1 cellular context compared by ENCODE assay signal in the genomic region with DNA sequence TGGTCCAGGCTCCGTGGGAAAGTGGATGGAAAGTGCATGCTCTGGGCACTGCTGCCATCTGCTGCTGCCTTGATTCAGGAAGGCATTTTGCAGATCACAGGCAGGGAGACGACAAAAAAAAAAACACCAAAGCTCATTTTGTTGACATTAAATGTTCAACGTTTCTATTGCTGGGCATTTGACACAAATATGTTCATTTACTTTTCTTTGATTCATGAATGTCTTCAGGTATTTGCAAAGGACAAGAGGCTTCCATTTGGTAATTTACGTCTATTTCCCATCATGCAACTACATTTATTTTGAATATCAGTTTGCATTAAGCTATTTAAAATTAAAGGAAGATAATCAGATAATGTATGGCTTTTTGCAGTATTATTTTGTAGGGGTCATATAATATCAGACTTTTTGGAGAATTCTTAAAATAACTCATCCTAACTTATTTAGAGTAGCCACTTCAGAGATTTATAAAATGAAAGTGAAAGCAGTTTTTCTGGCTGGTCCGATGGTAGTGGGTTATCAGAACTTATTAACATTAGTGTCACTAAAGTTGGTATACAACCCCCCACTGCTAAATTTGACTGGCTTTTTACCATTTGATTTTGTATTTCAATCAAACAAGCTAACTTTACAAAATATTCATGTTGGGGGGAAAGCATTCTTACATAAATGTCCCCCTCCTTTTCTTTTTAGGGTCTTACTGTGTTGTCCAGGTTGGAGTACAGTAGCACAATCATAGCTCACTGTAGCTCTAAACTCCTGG.
TF ChIP-seq lines count a peak whose summit lies in the region.

No MANE protein-coding gene starts in this region.

TF ChIP-seq in H1, 55 proteins besides CTCF, POLR2A, EP300 and RAD21:
- no peak for TF ChIP-seq CEBPB (IDR thresholded peaks at IDR 0.05; ENCODE audit: low read depth, low read length)
- 0 out of 2 replicates have a peak, but pooled peaks have one; percentile 18 for TF ChIP-seq JUND (IDR thresholded peaks at IDR 0.05; ENCODE audit: low read length)
- TF ChIP-seq POU5F1 (IDR thresholded peaks at IDR 0.05; ENCODE audit: low read depth, low read length) = no peak
- peak; percentile 75 for TF ChIP-seq KDM5A (IDR thresholded peaks at IDR 0.05; ENCODE audit: low read length)
- no peak for TF ChIP-seq GABPA (IDR thresholded peaks at IDR 0.05; ENCODE audit: borderline replicate concordance, insufficient read depth, low read length)
- no peak for TF ChIP-seq BACH1 (IDR thresholded peaks at IDR 0.05; ENCODE audit: low read length)
- peak; percentile 92 for TF ChIP-seq KDM1A (IDR thresholded peaks at IDR 0.05; ENCODE audit: borderline replicate concordance, low read length)
- no peak for TF ChIP-seq PHF8 (conservative IDR thresholded peaks at IDR 0.05; ENCODE audit: low read depth, low read length)
- no peak for TF ChIP-seq CTBP2 (IDR thresholded peaks at IDR 0.05; ENCODE audit: borderline replicate concordance, insufficient read depth, insufficient read length, low read length)
- no peak for TF ChIP-seq MAFK (IDR thresholded peaks at IDR 0.05; ENCODE audit: low read depth, low read length)
- TF ChIP-seq, protein P1, sequence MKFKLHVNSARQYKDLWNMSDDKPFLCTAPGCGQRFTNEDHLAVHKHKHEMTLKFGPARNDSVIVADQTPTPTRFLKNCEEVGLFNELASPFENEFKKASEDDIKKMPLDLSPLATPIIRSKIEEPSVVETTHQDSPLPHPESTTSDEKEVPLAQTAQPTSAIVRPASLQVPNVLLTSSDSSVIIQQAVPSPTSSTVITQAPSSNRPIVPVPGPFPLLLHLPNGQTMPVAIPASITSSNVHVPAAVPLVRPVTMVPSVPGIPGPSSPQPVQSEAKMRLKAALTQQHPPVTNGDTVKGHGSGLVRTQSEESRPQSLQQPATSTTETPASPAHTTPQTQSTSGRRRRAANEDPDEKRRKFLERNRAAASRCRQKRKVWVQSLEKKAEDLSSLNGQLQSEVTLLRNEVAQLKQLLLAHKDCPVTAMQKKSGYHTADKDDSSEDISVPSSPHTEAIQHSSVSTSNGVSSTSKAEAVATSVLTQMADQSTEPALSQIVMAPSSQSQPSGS (IDR thresholded peaks at IDR 0.05; ENCODE audit: low read length) = no peak
- TF ChIP-seq EZH2 (IDR thresholded peaks at IDR 0.05; ENCODE audit: low read depth, low read length, severe bottlenecking) = no peak
- TF ChIP-seq RNF2 (IDR thresholded peaks at IDR 0.05; ENCODE audit: borderline replicate concordance, low read depth, low read length, missing control alignments, poor library complexity, severe bottlenecking) = no peak
- no peak for TF ChIP-seq CBX8 (IDR thresholded peaks at IDR 0.05; ENCODE audit: borderline replicate concordance, low read depth, low read length)
- TF ChIP-seq GTF2F1 (IDR thresholded peaks at IDR 0.05; ENCODE audit: borderline replicate concordance, low read depth, low read length) = no peak
- no peak for TF ChIP-seq SRF (IDR thresholded peaks at IDR 0.05; ENCODE audit: low read depth, low read length)
- TF ChIP-seq, protein P2, sequence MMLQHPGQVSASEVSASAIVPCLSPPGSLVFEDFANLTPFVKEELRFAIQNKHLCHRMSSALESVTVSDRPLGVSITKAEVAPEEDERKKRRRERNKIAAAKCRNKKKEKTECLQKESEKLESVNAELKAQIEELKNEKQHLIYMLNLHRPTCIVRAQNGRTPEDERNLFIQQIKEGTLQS (IDR thresholded peaks at IDR 0.05; ENCODE audit: insufficient read depth, low read depth, low read length) = no peak
- no peak for TF ChIP-seq SP4 (IDR thresholded peaks at IDR 0.05; ENCODE audit: low read length)
- TF ChIP-seq BCL11A (IDR thresholded peaks at IDR 0.05; ENCODE audit: low read depth in 2 of 2, low read length in 2 of 2) = no peak
- TF ChIP-seq CHD2 (IDR thresholded peaks at IDR 0.05; ENCODE audit: low read length) = no peak
- no peak; a peak in 1 of 4 replicates for TF ChIP-seq HDAC2 (IDR thresholded peaks at IDR 0.05; ENCODE audit: borderline replicate concordance in 1 of 2, low read depth in 2 of 2, low read length in 2 of 2)
- no peak for TF ChIP-seq HDAC6 (IDR thresholded peaks at IDR 0.05; ENCODE audit: low read depth, low read length)
- no peak for TF ChIP-seq ZNF274 (IDR thresholded peaks at IDR 0.05; ENCODE audit: borderline replicate concordance, extremely low read depth, low read length)
- TF ChIP-seq CHD7 (IDR thresholded peaks at IDR 0.05; ENCODE audit: insufficient replicate concordance, low read length) = no peak
- no peak for TF ChIP-seq CBX5 (IDR thresholded peaks at IDR 0.05; ENCODE audit: low read depth, low read length)
- 0 out of 2 replicates have a peak, but pooled peaks have one; percentile 24 for TF ChIP-seq YY1 (IDR thresholded peaks at IDR 0.05; ENCODE audit: low read depth, low read length)
- no peak for TF ChIP-seq SIRT6 (IDR thresholded peaks at IDR 0.05; ENCODE audit: low read length)
- no peak for TF ChIP-seq FOSL1 (IDR thresholded peaks at IDR 0.05; ENCODE audit: insufficient read depth, low read depth, low read length)
- peak; percentile 52; the same call in 1 of the 2 replicates for TF ChIP-seq TEAD4 (IDR thresholded peaks at IDR 0.05; ENCODE audit: low read depth, low read length)
- TF ChIP-seq ASH2L (IDR thresholded peaks at IDR 0.05; ENCODE audit: low read length) = peak; percentile 100
- peak; percentile 24; the same call in 1 of the 2 replicates for TF ChIP-seq BRCA1 (IDR thresholded peaks at IDR 0.05; ENCODE audit: low read depth, low read length)
- no peak for TF ChIP-seq NRF1 (IDR thresholded peaks at IDR 0.05; ENCODE audit: low read depth, low read length)
- no peak for TF ChIP-seq NANOG (IDR thresholded peaks at IDR 0.05; ENCODE audit: insufficient read depth, low read depth, low read length, poor library complexity, severe bottlenecking)
- TF ChIP-seq EGR1 (IDR thresholded peaks at IDR 0.05; ENCODE audit: borderline replicate concordance, low read depth, low read length) = no peak
- TF ChIP-seq SAP30 (IDR thresholded peaks at IDR 0.05; ENCODE audit: insufficient read depth, insufficient replicate concordance, low read length) = no peak
- no peak for TF ChIP-seq USF2 (IDR thresholded peaks at IDR 0.05; ENCODE audit: low read length)
- no peak for TF ChIP-seq TAF1 (IDR thresholded peaks at IDR 0.05; ENCODE audit: low read depth, low read length)
- TF ChIP-seq RFX5 (IDR thresholded peaks at IDR 0.05; ENCODE audit: borderline replicate concordance, low read depth, low read length) = no peak
- 0 out of 2 replicates have a peak, but pooled peaks have one; percentile 27 for TF ChIP-seq MAX (IDR thresholded peaks at IDR 0.05)
- no peak; a peak in 1 of 4 replicates for TF ChIP-seq SIN3A (conservative IDR thresholded peaks at IDR 0.05 in 1 of 2, IDR thresholded peaks at IDR 0.05 in 1 of 2; ENCODE audit: low read depth in 1 of 2, low read length in 2 of 2)
- TF ChIP-seq JUN (IDR thresholded peaks at IDR 0.05; ENCODE audit: low read depth, low read length) = no peak
- TF ChIP-seq TAF7 (optimal IDR thresholded peaks at IDR 0.05; ENCODE audit: borderline replicate concordance, low read depth, low read length) = no peak
- TF ChIP-seq POLR2AphosphoS5 (IDR thresholded peaks at IDR 0.05; ENCODE audit: low read depth, low read length) = no peak
- TF ChIP-seq TBP (IDR thresholded peaks at IDR 0.05; ENCODE audit: low read depth, low read length) = peak; percentile 99
- TF ChIP-seq CHD1 (IDR thresholded peaks at IDR 0.05; ENCODE audit: low read depth, low read length) = no peak
- 0 out of 2 replicates have a peak, but pooled peaks have one; percentile 22 for TF ChIP-seq CREB1 (IDR thresholded peaks at IDR 0.05)
- peak; percentile 98 for TF ChIP-seq RBBP5 (IDR thresholded peaks at IDR 0.05; ENCODE audit: borderline replicate concordance, low read depth, low read length)
- no peak for TF ChIP-seq SUZ12 (IDR thresholded peaks at IDR 0.05; ENCODE audit: low read length)
- no peak for TF ChIP-seq SP2 (IDR thresholded peaks at IDR 0.05; ENCODE audit: low read length)
